In the genomic region with DNA sequence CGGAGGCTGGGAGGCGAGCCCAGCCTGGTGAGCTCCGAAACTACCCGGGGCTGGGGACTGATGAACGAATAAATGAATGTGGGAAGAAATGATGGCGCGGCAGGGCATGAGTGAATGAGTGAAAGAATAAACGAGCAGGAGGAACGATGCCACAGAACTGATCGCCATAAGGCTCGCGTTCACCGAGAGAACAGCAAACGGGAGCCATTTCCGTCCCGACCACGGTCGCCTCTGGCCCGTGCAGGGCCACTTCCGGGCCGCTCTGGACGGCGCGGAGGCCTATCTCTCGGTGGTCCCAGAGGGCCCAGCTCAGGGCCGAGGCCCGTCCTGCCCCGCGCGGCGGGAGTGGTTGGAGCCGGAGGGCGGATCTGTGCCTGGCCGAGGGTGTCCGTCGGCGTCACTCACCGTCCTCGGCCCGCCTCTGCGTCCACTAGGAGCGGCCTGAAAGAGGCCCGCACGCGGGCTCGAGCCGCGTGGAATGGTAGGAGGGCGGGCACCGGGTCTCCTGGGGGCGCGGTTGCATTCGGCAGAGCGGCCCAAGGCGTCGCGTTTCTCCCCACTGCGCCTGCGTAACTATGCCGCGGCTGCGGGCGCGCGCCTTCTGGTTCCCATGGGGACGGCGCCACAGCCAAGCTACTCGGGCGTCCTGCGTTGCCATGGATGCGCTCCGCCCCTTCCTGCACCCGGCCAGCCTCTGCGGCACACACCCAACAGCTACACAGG, we compare ENCODE assay signal across 8 cellular contexts. TPM values are rescaled to one million over a fixed set of nuclear protein-coding genes. Genes with fewer than 3 reads are reported as not detected.
DNase-seq lines count a peak whose midpoint lies in the region; ATAC-seq and TF ChIP-seq lines count a peak whose summit lies in the region.

A gene (minus strand): TSS at position 480 of the 723 bp plus-strand sequence. CDS start 5,116 bp downstream, outside the sequence.

- ATAC-seq in GM18498 (IDR thresholded peaks at IDR 0.05; ENCODE audit: unreplicated experiment), result peak; percentile 86
- ATAC-seq in HG02885 (IDR thresholded peaks at IDR 0.05; ENCODE audit: poor library complexity, unreplicated experiment), result peak; percentile 92
- ATAC-seq in right cardiac atrium, result peak; percentile 97

- no peaks in the 10 kb centered on the region for H3K36me3 Mint-ChIP-seq in T-helper 1 cell treated with Interleukin-12 subunit alpha and Interleukin-12 subunit beta and Interleukin-4 antibody, amounts not matched to agents 30 μg/mL and 1 μg/mL, for 36 hours (ENCODE audit: low read depth)

- intact Hi-C loops in right cardiac atrium (cut with DNase I) (no loop called here), uterus (cut with DNase I; ENCODE audit: low total_unique reads) (no loop called here)

- H3K4me3 ChIP-seq in right cardiac atrium (ENCODE audit: low read length), result peak within 1 kb of the TSS; percentile 42
- peak within 1 kb of the TSS; percentile 56 to 61 for H3K4me3 ChIP-seq in uterus

- no peaks in the 10 kb centered on the region for H3K27me3 ChIP-seq in right cardiac atrium (ENCODE audit: control insufficient read depth, insufficient read depth)
- no peaks in the 10 kb centered on the region for H3K27me3 ChIP-seq in uterus

- H3K27ac ChIP-seq in angular gyrus (ENCODE audit: low read depth, low read length), result peak within 1 kb of the TSS; percentile 97
- H3K27ac ChIP-seq in right cardiac atrium (ENCODE audit: low read length), result peak within 1 kb of the TSS; percentile 55
- H3K27ac ChIP-seq in uterus, result peak within 1 kb of the TSS; percentile 73 to 93

- H3K9me3 Mint-ChIP-seq in T-helper 1 cell treated with Interleukin-12 subunit alpha and Interleukin-12 subunit beta and Interleukin-4 antibody, amounts not matched to agents 30 μg/mL and 1 μg/mL, for 36 hours, result no peaks in the 10 kb centered on the region

- peak; percentile 94 for DNase-seq in NCI-H1694 (lab: John Stamatoyannopoulos, UW)
- DNase-seq in right cardiac atrium, result peak; percentile 98 to 99 (median 99)
- peak; percentile 83 for DNase-seq in pulmonary artery endothelial cell (ENCODE audit: low read depth, low spot score)
- peak; percentile 94 to 96 for DNase-seq in uterus

- TF ChIP-seq POLR2A in uterus (IDR thresholded peaks at IDR 0.05), result peak in 1 of 2 donors; percentile 78

- under 1% methylated on average over 74 of the region's 74 CpGs for WGBS in right cardiac atrium

- H3K27ac Mint-ChIP-seq in T-helper 1 cell treated with Interleukin-12 subunit alpha and Interleukin-12 subunit beta and Interleukin-4 antibody, amounts not matched to agents 30 μg/mL and 1 μg/mL, for 36 hours, result peak within 1 kb of the TSS; percentile 86

- no peaks in the 10 kb centered on the region for H3K4me1 ChIP-seq in right cardiac atrium (ENCODE audit: control insufficient read depth, insufficient read depth, low read length)
- no peaks in the 10 kb centered on the region for H3K4me1 ChIP-seq in uterus

- peak within 1 kb of the TSS; percentile 90 for H3K4me3 Mint-ChIP-seq in T-helper 1 cell treated with Interleukin-12 subunit alpha and Interleukin-12 subunit beta and Interleukin-4 antibody, amounts not matched to agents 30 μg/mL and 1 μg/mL, for 36 hours

- no peaks in the 10 kb centered on the region for H3K36me3 ChIP-seq in uterus

- H3K4me1 Mint-ChIP-seq in T-helper 1 cell treated with Interleukin-12 subunit alpha and Interleukin-12 subunit beta and Interleukin-4 antibody, amounts not matched to agents 30 μg/mL and 1 μg/mL, for 36 hours (ENCODE audit: low read depth), result peaks cover 7% of the 10 kb centered on the region

- H3K9me3 ChIP-seq in right cardiac atrium (ENCODE audit: control insufficient read depth, low read length) (no peaks in the 10 kb centered on the region), uterus (no peaks in the 10 kb centered on the region)

- H3K27me3 Mint-ChIP-seq in T-helper 1 cell treated with Interleukin-12 subunit alpha and Interleukin-12 subunit beta and Interleukin-4 antibody, amounts not matched to agents 30 μg/mL and 1 μg/mL, for 36 hours (ENCODE audit: low read depth), result no peaks in the 10 kb centered on the region

- peak in 2 of 4 experiments; percentile 10 to 26 for TF ChIP-seq CTCF in uterus (IDR thresholded peaks at IDR 0.05)

RNA-seq across cellular contexts. Expression of the gene that starts here (rescaled TPM):
- total RNA-seq in right cardiac atrium (1 to 10 TPM in 1 of 4 donors, under 1 TPM in 3; 0.33 to 1.1 (median 0.47) TPM), pulmonary artery endothelial cell (0.53 and 0.67 TPM in 2 replicates), uterus (1 to 10 TPM in 3 of 4 donors, not detected in 1; 3.4 to 7.2 (median 6.8) TPM)
- polyA plus RNA-seq in right cardiac atrium, result 0.27 TPM

Comparison
In these comparisons a context has a peak if more than half of its experiments do, and no peak if none do; other contexts are left out.
1. Peak in every context shown above with its lines: DNase-seq, ATAC-seq, H3K4me3 ChIP-seq and H3K27ac ChIP-seq.
2. Peak in DNase-seq in pulmonary artery endothelial cell; RNA of the gene not detected or under 1 TPM.